ENCODE assay signal across 1 cellular context in genomic region chr7:7719235-7719634, GRCh38.
TF ChIP-seq lines count a peak whose summit lies in the region.

No MANE protein-coding gene starts in this region.

TF ChIP-seq in HEK293, 187 proteins besides CTCF, POLR2A, EP300 and RAD21 (continued from another document and continues in another):
- no peak for TF ChIP-seq ZNF280C (tag by site-specific recombination; IDR thresholded peaks at IDR 0.05)
- TF ChIP-seq ZNF112 (tag by site-specific recombination; IDR thresholded peaks at IDR 0.05): no peak
- peak; percentile 100 for TF ChIP-seq ZNF10 (tag by site-specific recombination; IDR thresholded peaks at IDR 0.05)
- no peak for TF ChIP-seq ZNF211 (tag by site-specific recombination; IDR thresholded peaks at IDR 0.05; ENCODE audit: low read depth)
- TF ChIP-seq ZNF785 (tag by site-specific recombination; IDR thresholded peaks at IDR 0.05): no peak
- TF ChIP-seq GFI1B (tag by site-specific recombination; IDR thresholded peaks at IDR 0.05): no peak
- no peak for TF ChIP-seq ZFP41 (tag by site-specific recombination; IDR thresholded peaks at IDR 0.05; ENCODE audit: borderline replicate concordance)
- no peak for TF ChIP-seq ZNF658 (tag by site-specific recombination; IDR thresholded peaks at IDR 0.05)
- TF ChIP-seq ZSCAN30 (tag by site-specific recombination; IDR thresholded peaks at IDR 0.05): peak; percentile 60; the same call in 1 of the 2 replicates
- TF ChIP-seq ZNF610 (tag by site-specific recombination; IDR thresholded peaks at IDR 0.05; ENCODE audit: borderline replicate concordance): no peak
- no peak for TF ChIP-seq REPIN1 (tag by site-specific recombination; IDR thresholded peaks at IDR 0.05; ENCODE audit: low read depth)
- TF ChIP-seq ZFHX2 (tag by site-specific recombination; conservative IDR thresholded peaks at IDR 0.05): no peak
- no peak for TF ChIP-seq ZNF707 (tag by site-specific recombination; IDR thresholded peaks at IDR 0.05)
- no peak for TF ChIP-seq HOXC10 (CRISPR knock-in tag; IDR thresholded peaks at IDR 0.05)
- no peak for TF ChIP-seq ZNF266 (tag by site-specific recombination; IDR thresholded peaks at IDR 0.05; ENCODE audit: low read depth)
- no peak for TF ChIP-seq ZNF548 (tag by site-specific recombination; IDR thresholded peaks at IDR 0.05)
- TF ChIP-seq KLF10 (tag by site-specific recombination; IDR thresholded peaks at IDR 0.05): peak; percentile 17; the same call in 1 of the 2 replicates
- TF ChIP-seq, protein P1, sequence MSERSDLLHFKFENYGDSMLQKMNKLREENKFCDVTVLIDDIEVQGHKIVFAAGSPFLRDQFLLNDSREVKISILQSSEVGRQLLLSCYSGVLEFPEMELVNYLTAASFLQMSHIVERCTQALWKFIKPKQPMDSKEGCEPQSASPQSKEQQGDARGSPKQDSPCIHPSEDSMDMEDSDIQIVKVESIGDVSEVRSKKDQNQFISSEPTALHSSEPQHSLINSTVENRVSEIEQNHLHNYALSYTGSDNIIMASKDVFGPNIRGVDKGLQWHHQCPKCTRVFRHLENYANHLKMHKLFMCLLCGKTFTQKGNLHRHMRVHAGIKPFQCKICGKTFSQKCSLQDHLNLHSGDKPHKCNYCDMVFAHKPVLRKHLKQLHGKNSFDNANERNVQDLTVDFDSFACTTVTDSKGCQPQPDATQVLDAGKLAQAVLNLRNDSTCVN (tag by site-specific recombination; optimal IDR thresholded peaks at IDR 0.05): no peak
- no peak for TF ChIP-seq ZNF76 (tag by site-specific recombination; IDR thresholded peaks at IDR 0.05; ENCODE audit: borderline replicate concordance, low read depth)
- TF ChIP-seq ZNF350 (tag by site-specific recombination; IDR thresholded peaks at IDR 0.05): no peak
- TF ChIP-seq SP7 (tag by site-specific recombination; IDR thresholded peaks at IDR 0.05): peak; percentile 68
- TF ChIP-seq ZNF433 (tag by site-specific recombination; IDR thresholded peaks at IDR 0.05; ENCODE audit: low read depth): no peak
- no peak for TF ChIP-seq ZNF843 (tag by site-specific recombination; IDR thresholded peaks at IDR 0.05)
- no peak for TF ChIP-seq ZNF302 (tag by site-specific recombination; IDR thresholded peaks at IDR 0.05; ENCODE audit: low read depth)
- TF ChIP-seq WT1 (tag by site-specific recombination; IDR thresholded peaks at IDR 0.05): no peak
- TF ChIP-seq, protein P2, sequence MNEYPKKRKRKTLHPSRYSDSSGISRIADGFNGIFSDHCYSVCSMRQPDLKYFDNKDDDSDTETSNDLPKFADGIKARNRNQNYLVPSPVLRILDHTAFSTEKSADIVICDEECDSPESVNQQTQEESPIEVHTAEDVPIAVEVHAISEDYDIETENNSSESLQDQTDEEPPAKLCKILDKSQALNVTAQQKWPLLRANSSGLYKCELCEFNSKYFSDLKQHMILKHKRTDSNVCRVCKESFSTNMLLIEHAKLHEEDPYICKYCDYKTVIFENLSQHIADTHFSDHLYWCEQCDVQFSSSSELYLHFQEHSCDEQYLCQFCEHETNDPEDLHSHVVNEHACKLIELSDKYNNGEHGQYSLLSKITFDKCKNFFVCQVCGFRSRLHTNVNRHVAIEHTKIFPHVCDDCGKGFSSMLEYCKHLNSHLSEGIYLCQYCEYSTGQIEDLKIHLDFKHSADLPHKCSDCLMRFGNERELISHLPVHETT (tag by site-specific recombination; IDR thresholded peaks at IDR 0.05): no peak; the same call in 1 of the 2 replicates
- 0 out of 2 replicates have a peak, but pooled peaks have one; percentile 23 for TF ChIP-seq KLF8 (tag by site-specific recombination; IDR thresholded peaks at IDR 0.05)
- TF ChIP-seq SALL2 (tag by site-specific recombination; IDR thresholded peaks at IDR 0.05; ENCODE audit: borderline replicate concordance): no peak
- TF ChIP-seq ZNF416 (tag by site-specific recombination; IDR thresholded peaks at IDR 0.05): no peak
- no peak for TF ChIP-seq ZNF654 (tag by site-specific recombination; IDR thresholded peaks at IDR 0.05; ENCODE audit: low read depth)
- no peak for TF ChIP-seq ZNF596 (tag by site-specific recombination; IDR thresholded peaks at IDR 0.05)
- TF ChIP-seq ZNF664 (tag by site-specific recombination; IDR thresholded peaks at IDR 0.05): no peak
- no peak for TF ChIP-seq ZNF2 (tag by site-specific recombination; IDR thresholded peaks at IDR 0.05)
- TF ChIP-seq, protein P3, sequence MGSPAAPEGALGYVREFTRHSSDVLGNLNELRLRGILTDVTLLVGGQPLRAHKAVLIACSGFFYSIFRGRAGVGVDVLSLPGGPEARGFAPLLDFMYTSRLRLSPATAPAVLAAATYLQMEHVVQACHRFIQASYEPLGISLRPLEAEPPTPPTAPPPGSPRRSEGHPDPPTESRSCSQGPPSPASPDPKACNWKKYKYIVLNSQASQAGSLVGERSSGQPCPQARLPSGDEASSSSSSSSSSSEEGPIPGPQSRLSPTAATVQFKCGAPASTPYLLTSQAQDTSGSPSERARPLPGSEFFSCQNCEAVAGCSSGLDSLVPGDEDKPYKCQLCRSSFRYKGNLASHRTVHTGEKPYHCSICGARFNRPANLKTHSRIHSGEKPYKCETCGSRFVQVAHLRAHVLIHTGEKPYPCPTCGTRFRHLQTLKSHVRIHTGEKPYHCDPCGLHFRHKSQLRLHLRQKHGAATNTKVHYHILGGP (tag by site-specific recombination; IDR thresholded peaks at IDR 0.05): no peak
- no peak for TF ChIP-seq ZNF362 (tag by site-specific recombination; IDR thresholded peaks at IDR 0.05)
- TF ChIP-seq, protein P4, sequence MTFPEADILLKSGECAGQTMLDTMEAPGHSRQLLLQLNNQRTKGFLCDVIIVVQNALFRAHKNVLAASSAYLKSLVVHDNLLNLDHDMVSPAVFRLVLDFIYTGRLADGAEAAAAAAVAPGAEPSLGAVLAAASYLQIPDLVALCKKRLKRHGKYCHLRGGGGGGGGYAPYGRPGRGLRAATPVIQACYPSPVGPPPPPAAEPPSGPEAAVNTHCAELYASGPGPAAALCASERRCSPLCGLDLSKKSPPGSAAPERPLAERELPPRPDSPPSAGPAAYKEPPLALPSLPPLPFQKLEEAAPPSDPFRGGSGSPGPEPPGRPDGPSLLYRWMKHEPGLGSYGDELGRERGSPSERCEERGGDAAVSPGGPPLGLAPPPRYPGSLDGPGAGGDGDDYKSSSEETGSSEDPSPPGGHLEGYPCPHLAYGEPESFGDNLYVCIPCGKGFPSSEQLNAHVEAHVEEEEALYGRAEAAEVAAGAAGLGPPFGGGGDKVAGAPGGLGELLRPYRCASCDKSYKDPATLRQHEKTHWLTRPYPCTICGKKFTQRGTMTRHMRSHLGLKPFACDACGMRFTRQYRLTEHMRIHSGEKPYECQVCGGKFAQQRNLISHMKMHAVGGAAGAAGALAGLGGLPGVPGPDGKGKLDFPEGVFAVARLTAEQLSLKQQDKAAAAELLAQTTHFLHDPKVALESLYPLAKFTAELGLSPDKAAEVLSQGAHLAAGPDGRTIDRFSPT (tag by site-specific recombination; IDR thresholded peaks at IDR 0.05): no peak
- no peak for TF ChIP-seq ZBTB21 (tag by site-specific recombination; IDR thresholded peaks at IDR 0.05)
- no peak for TF ChIP-seq ZNF501 (tag by site-specific recombination; IDR thresholded peaks at IDR 0.05)
- TF ChIP-seq ZXDB (tag by site-specific recombination; IDR thresholded peaks at IDR 0.05): no peak
- TF ChIP-seq MEIS1 (CRISPR knock-in tag; IDR thresholded peaks at IDR 0.05; ENCODE audit: borderline replicate concordance): no peak
- no peak for TF ChIP-seq INSM2 (tag by site-specific recombination; IDR thresholded peaks at IDR 0.05)
- TF ChIP-seq PRDM1 (tag by site-specific recombination; IDR thresholded peaks at IDR 0.05): peak; percentile 20; the same call in 1 of the 2 replicates
- no peak for TF ChIP-seq ZBTB49 (tag by site-specific recombination; IDR thresholded peaks at IDR 0.05; ENCODE audit: low read depth)
- no peak for TF ChIP-seq GLI4 (tag by site-specific recombination; IDR thresholded peaks at IDR 0.05)
- no peak for TF ChIP-seq ZNF19 (tag by site-specific recombination; IDR thresholded peaks at IDR 0.05; ENCODE audit: low read depth)
- no peak for TF ChIP-seq ZNF792 (tag by site-specific recombination; IDR thresholded peaks at IDR 0.05)
- TF ChIP-seq, protein P5, sequence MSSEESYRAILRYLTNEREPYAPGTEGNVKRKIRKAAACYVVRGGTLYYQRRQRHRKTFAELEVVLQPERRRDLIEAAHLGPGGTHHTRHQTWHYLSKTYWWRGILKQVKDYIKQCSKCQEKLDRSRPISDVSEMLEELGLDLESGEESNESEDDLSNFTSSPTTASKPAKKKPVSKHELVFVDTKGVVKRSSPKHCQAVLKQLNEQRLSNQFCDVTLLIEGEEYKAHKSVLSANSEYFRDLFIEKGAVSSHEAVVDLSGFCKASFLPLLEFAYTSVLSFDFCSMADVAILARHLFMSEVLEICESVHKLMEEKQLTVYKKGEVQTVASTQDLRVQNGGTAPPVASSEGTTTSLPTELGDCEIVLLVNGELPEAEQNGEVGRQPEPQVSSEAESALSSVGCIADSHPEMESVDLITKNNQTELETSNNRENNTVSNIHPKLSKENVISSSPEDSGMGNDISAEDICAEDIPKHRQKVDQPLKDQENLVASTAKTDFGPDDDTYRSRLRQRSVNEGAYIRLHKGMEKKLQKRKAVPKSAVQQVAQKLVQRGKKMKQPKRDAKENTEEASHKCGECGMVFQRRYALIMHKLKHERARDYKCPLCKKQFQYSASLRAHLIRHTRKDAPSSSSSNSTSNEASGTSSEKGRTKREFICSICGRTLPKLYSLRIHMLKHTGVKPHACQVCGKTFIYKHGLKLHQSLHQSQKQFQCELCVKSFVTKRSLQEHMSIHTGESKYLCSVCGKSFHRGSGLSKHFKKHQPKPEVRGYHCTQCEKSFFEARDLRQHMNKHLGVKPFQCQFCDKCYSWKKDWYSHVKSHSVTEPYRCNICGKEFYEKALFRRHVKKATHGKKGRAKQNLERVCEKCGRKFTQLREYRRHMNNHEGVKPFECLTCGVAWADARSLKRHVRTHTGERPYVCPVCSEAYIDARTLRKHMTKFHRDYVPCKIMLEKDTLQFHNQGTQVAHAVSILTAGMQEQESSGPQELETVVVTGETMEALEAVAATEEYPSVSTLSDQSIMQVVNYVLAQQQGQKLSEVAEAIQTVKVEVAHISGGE (tag by site-specific recombination; conservative IDR thresholded peaks at IDR 0.05; ENCODE audit: low read depth): no peak
- no peak for TF ChIP-seq ZBTB1 (tag by site-specific recombination; IDR thresholded peaks at IDR 0.05)
- TF ChIP-seq ZNF394 (tag by site-specific recombination; IDR thresholded peaks at IDR 0.05; ENCODE audit: borderline replicate concordance): no peak
- TF ChIP-seq FEZF1 (tag by site-specific recombination; IDR thresholded peaks at IDR 0.05): no peak
- TF ChIP-seq ZNF274 (IDR thresholded peaks at IDR 0.05; ENCODE audit: low read length): no peak
- no peak for TF ChIP-seq ZNF274 (tag by site-specific recombination; IDR thresholded peaks at IDR 0.05; ENCODE audit: borderline replicate concordance)
- peak; percentile 47 for TF ChIP-seq ZNF366 (tag by site-specific recombination; conservative IDR thresholded peaks at IDR 0.05)
- TF ChIP-seq GLIS2 (tag by site-specific recombination; IDR thresholded peaks at IDR 0.05): no peak
- no peak for TF ChIP-seq YY1 (tag by site-specific recombination; IDR thresholded peaks at IDR 0.05)
- no peak for TF ChIP-seq ZNF114 (tag by site-specific recombination; IDR thresholded peaks at IDR 0.05)
- no peak for TF ChIP-seq ZNF169 (tag by site-specific recombination; IDR thresholded peaks at IDR 0.05)
